In the genomic region with DNA sequence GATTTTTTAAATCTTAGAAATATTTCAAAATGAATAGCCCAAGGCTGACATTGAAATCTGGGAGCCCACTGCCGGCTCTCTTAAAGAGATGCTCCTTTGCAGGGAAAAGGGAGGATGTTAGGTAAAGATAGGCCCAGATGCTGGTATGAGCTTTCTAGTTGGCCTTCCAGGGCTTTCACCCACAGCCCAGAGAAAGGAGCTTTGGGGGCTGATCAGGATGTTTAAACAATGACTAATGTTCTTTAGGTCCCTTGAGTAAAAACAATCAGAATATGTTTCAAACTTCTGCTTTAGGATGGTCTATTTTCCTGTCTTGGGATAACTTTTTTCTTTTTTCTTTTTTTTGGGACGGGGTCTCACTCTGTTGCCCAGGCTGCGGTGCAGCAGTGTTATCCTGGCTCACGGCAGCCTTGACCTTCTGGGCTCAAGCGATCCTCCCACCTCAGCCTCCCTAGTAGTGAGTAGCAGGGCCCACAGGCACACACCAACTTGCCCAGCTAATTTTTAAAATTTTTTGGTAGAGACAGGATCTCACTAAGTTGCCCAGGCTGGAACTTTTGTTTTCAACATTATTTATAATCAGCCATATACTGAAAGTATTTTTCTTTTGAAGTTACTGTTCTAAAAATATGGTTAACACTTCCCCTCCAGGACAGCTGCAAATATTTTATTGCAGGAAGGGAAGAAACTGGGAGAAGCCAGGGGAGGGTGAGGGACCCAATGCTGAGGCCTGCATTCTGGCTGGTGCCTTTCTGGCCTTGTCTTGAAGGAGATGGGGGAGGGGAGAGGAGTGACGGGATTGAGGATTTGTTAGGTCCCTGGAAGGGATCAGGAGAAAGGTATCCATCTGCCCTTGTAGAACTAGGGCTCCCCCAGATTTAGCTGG, we compare ENCODE assay signal across 17 cellular contexts.
A peak's percentile ranks its signal among the peaks of the same experiment; 100 is the strongest.
DNase-seq lines count a peak whose midpoint lies in the region; ATAC-seq and TF ChIP-seq lines count a peak whose summit lies in the region.
"Had no signal": no experiment of that assay in that cellular context is flagged by ENCODE, and none has a peak within 500 bp of the region (broad histone marks: within the 10 kb centered on the region; RNA-seq: fewer than 3 reads in every experiment).

No MANE protein-coding gene starts in this region.

- H3K27me3 ChIP-seq in Caco-2 (replicated peaks; ENCODE audit: control insufficient read depth, insufficient read depth, low read length) = no peaks in the 10 kb centered on the region
- no peaks in the 10 kb centered on the region for H3K27me3 ChIP-seq in neural cell (ENCODE audit: insufficient read depth, low read depth, low read length)
- H3K27me3 ChIP-seq: ovary, SJCRH30 had no signal

- no peak for ATAC-seq in effector memory CD8-positive, alpha-beta T cell (replicated peaks)
- ATAC-seq in natural killer cell = no peak
- ATAC-seq: GM12878 had no signal

- CTCF ChIA-PET in Caco-2 (lab: Charles Lee) = interaction anchor here (0.6 to 1.8 kb wide), 2 partner anchors 30 to 44 kb away, joined by 3 to 11 read pairs; no protein-coding TSS in a partner anchor
- CTCF ChIA-PET in activated CD4-positive, alpha-beta T cell treated with anti-CD3 and anti-CD28 coated beads, Interleukin-2, amount 10 ng/mL, durations not matched to agents 7 days and 5 days (lab: Charles Lee) = no interaction called here

- no peak for TF ChIP-seq CTCF in Caco-2 (IDR thresholded peaks at IDR 0.05; ENCODE audit: insufficient read depth in 1 of 2, low read depth in 1 of 2, low read length in 1 of 2, severe bottlenecking in 1 of 2, unreplicated experiment in 1 of 2)
- TF ChIP-seq CTCF in neural cell (IDR thresholded peaks at IDR 0.05; ENCODE audit: poor library complexity, severe bottlenecking) = no peak
- no peak for TF ChIP-seq CTCF in natural killer cell (IDR thresholded peaks at IDR 0.05)

- H3K36me3 Mint-ChIP-seq in Caco-2 (ENCODE audit: insufficient read depth, unreplicated experiment) = peaks cover 5% of the 10 kb centered on the region
- H3K36me3 Mint-ChIP-seq in effector memory CD8-positive, alpha-beta T cell (ENCODE audit: insufficient read depth) = no peaks in the 10 kb centered on the region
- no peaks in the 10 kb centered on the region for H3K36me3 Mint-ChIP-seq in T-helper 2 cell treated with Interferon-gamma antibody and Interleukin-4, amounts not matched to agents 5 μg/mL and 100 μg/mL, for 36 hours (ENCODE audit: low read depth)
- peaks cover 2% of the 10 kb centered on the region for H3K36me3 Mint-ChIP-seq in activated CD4-positive, alpha-beta T cell treated with anti-CD3 and anti-CD28 coated beads, Interleukin-2, amount 10 ng/mL, durations not matched to agents 7 days and 5 days (ENCODE audit: low read depth)
- no peaks in the 10 kb centered on the region for H3K36me3 Mint-ChIP-seq in natural killer cell
- H3K36me3 Mint-ChIP-seq: CD14-positive monocyte had no signal

- H3K27ac Mint-ChIP-seq in Caco-2 (ENCODE audit: unreplicated experiment) (peak overlapping the region; percentile 75), natural killer cell (peak overlapping the region in 1 of 2 donors; percentile 5)
- peak overlapping the region; percentile 8 to 69 for H3K27ac Mint-ChIP-seq in effector memory CD8-positive, alpha-beta T cell
- H3K27ac Mint-ChIP-seq in T-helper 2 cell treated with Interferon-gamma antibody and Interleukin-4, amounts not matched to agents 5 μg/mL and 100 μg/mL, for 36 hours = no peak overlapping the region
- H3K27ac Mint-ChIP-seq in activated CD4-positive, alpha-beta T cell treated with anti-CD3 and anti-CD28 coated beads, Interleukin-2, amount 10 ng/mL, durations not matched to agents 7 days and 5 days = no peak overlapping the region
- H3K27ac Mint-ChIP-seq: activated naive CD4-positive, alpha-beta T cell treated with anti-CD3 and anti-CD28 coated beads for 36 hours had no signal

- no peak overlapping the region for H3K9ac ChIP-seq in neural cell (ENCODE audit: low read length)

- H3K4me1 ChIP-seq in Caco-2 = peaks cover 26% of the 10 kb centered on the region
- H3K4me1 ChIP-seq: SJCRH30 had no signal

- POLR2A ChIA-PET in Caco-2 (lab: Charles Lee) = interaction anchor here (0.5 kb wide), 1 partner anchor 8 kb away, joined by 4 read pairs; no protein-coding TSS in a partner anchor
- POLR2A ChIA-PET in activated CD4-positive, alpha-beta T cell treated with anti-CD3 and anti-CD28 coated beads, Interleukin-2, amount 10 ng/mL, durations not matched to agents 7 days and 5 days (lab: Charles Lee) = no interaction called here

- H3K4me1 Mint-ChIP-seq in Caco-2 (ENCODE audit: low read depth, unreplicated experiment) = peaks cover 17% of the 10 kb centered on the region
- peaks cover 14 to 21% of the 10 kb centered on the region in 2 donors for H3K4me1 Mint-ChIP-seq in effector memory CD8-positive, alpha-beta T cell (ENCODE audit: low read depth in 2 of 2)
- H3K4me1 Mint-ChIP-seq in T-helper 2 cell treated with Interferon-gamma antibody and Interleukin-4, amounts not matched to agents 5 μg/mL and 100 μg/mL, for 36 hours (ENCODE audit: low read depth) = peaks cover 51% of the 10 kb centered on the region
- peaks cover 56% of the 10 kb centered on the region for H3K4me1 Mint-ChIP-seq in activated CD4-positive, alpha-beta T cell treated with anti-CD3 and anti-CD28 coated beads, Interleukin-2, amount 10 ng/mL, durations not matched to agents 7 days and 5 days
- H3K4me1 Mint-ChIP-seq in natural killer cell = peaks cover 20 to 30% of the 10 kb centered on the region in 2 donors

- H3K36me3 ChIP-seq in Caco-2 (ENCODE audit: control insufficient read depth, insufficient read depth, low read length) = no peaks in the 10 kb centered on the region
- no peaks in the 10 kb centered on the region for H3K36me3 ChIP-seq in neural cell (ENCODE audit: insufficient read depth, low read length)
- H3K36me3 ChIP-seq: ovary, SJCRH30 had no signal

- no peaks in the 10 kb centered on the region for H3K9me2 ChIP-seq in neural cell (ENCODE audit: insufficient read depth, low read length)

- no peak overlapping the region for H2AFZ ChIP-seq in neural cell (ENCODE audit: low read depth, low read length)

- no peak for TF ChIP-seq RAD21 in neural cell (conservative IDR thresholded peaks at IDR 0.05)

- peak overlapping the region; percentile 42 for H3K4me3 ChIP-seq in Caco-2 (ENCODE audit: low read depth, low read length)
- H3K4me3 ChIP-seq in neural cell (ENCODE audit: low read length) = peak overlapping the region; percentile 61
- H3K4me3 ChIP-seq: GM12878, ovary, SJCRH30 had no signal

- H3F3A ChIP-seq in neural cell (ENCODE audit: insufficient read depth, low read length, poor library complexity, severe bottlenecking) = no peaks in the 10 kb centered on the region

- no peak overlapping the region for H3K27ac ChIP-seq in neural cell (ENCODE audit: low read length)
- H3K27ac ChIP-seq: ovary, SJCRH30 had no signal

- intact Hi-C loops in Caco-2 (cut with micrococcal nuclease; ENCODE audit: unreplicated experiment) (no loop called here), natural killer cell (cut with micrococcal nuclease) (no loop called here)

- H3K79me2 ChIP-seq in neural cell (replicated peaks; ENCODE audit: insufficient read depth, low read length) = peaks cover 43% of the 10 kb centered on the region

- no peaks in the 10 kb centered on the region for H3K27me3 Mint-ChIP-seq in Caco-2 (ENCODE audit: insufficient read depth, unreplicated experiment)
- no peaks in the 10 kb centered on the region for H3K27me3 Mint-ChIP-seq in effector memory CD8-positive, alpha-beta T cell
- H3K27me3 Mint-ChIP-seq in T-helper 2 cell treated with Interferon-gamma antibody and Interleukin-4, amounts not matched to agents 5 μg/mL and 100 μg/mL, for 36 hours (ENCODE audit: low read depth) = no peaks in the 10 kb centered on the region
- no peaks in the 10 kb centered on the region for H3K27me3 Mint-ChIP-seq in activated CD4-positive, alpha-beta T cell treated with anti-CD3 and anti-CD28 coated beads, Interleukin-2, amount 10 ng/mL, durations not matched to agents 7 days and 5 days
- no peaks in the 10 kb centered on the region for H3K27me3 Mint-ChIP-seq in natural killer cell (ENCODE audit: low read depth in 2 of 2)
- H3K27me3 Mint-ChIP-seq: IgD-negative memory B cell had no signal

- peak overlapping the region; percentile 89 for H3K4me2 ChIP-seq in neural cell (ENCODE audit: low read length)

- H3K9me3 Mint-ChIP-seq in Caco-2 (ENCODE audit: unreplicated experiment) (no peaks in the 10 kb centered on the region), natural killer cell (no peaks in the 10 kb centered on the region)
- H3K9me3 Mint-ChIP-seq in effector memory CD8-positive, alpha-beta T cell = no peaks in the 10 kb centered on the region
- no peaks in the 10 kb centered on the region for H3K9me3 Mint-ChIP-seq in T-helper 2 cell treated with Interferon-gamma antibody and Interleukin-4, amounts not matched to agents 5 μg/mL and 100 μg/mL, for 36 hours
- no peaks in the 10 kb centered on the region for H3K9me3 Mint-ChIP-seq in activated CD4-positive, alpha-beta T cell treated with anti-CD3 and anti-CD28 coated beads, Interleukin-2, amount 10 ng/mL, durations not matched to agents 7 days and 5 days
- H3K9me3 Mint-ChIP-seq: activated naive CD4-positive, alpha-beta T cell treated with anti-CD3 and anti-CD28 coated beads for 36 hours; CD14-positive monocyte; IgD-negative memory B cell had no signal

- DNase-seq in Caco-2 (no peak), M059J (ENCODE audit: low read depth) (peak; percentile 20), DMS 273 (lab: John Stamatoyannopoulos, UW; ENCODE audit: unreplicated experiment) (no peak), natural killer cell (no peak)
- DNase-seq in effector memory CD8-positive, alpha-beta T cell = no peak
- no peak for DNase-seq in T-helper 2 cell treated with Interferon-gamma antibody and Interleukin-4, amounts not matched to agents 5 μg/mL and 100 μg/mL, for 36 hours (ENCODE audit: low spot score)
- DNase-seq in activated CD4-positive, alpha-beta T cell treated with anti-CD3 and anti-CD28 coated beads, Interleukin-2, amount 10 ng/mL, durations not matched to agents 7 days and 5 days = no peak
- DNase-seq: activated CD4-positive, alpha-beta T cell treated with anti-CD3 and anti-CD28 coated beads for 48 hours; activated naive CD4-positive, alpha-beta T cell treated with anti-CD3 and anti-CD28 coated beads for 36 hours; effector CD4-positive, alpha-beta T cell; NCI-H2171 treated with DMSO at 0.1 percent for 48 hours; ovary; SJCRH30 had no signal

- TF ChIP-seq EP300 in neural cell (conservative IDR thresholded peaks at IDR 0.05; ENCODE audit: poor library complexity, severe bottlenecking) = no peak

- no TSS peak for BruUV-seq in Caco-2 (replicated peaks; lab: Mats Ljungman, UMichigan)

- H3K9me3 ChIP-seq in Caco-2 = no peaks in the 10 kb centered on the region
- no peaks in the 10 kb centered on the region for H3K9me3 ChIP-seq in neural cell (ENCODE audit: low read length)
- H3K9me3 ChIP-seq: ovary, SJCRH30 had no signal

- no peaks in the 10 kb centered on the region for H4K20me1 ChIP-seq in neural cell (ENCODE audit: insufficient read depth)

- H3K4me3 Mint-ChIP-seq in Caco-2 (ENCODE audit: unreplicated experiment) (peak overlapping the region; percentile 80), natural killer cell (no peak overlapping the region)
- no peak overlapping the region for H3K4me3 Mint-ChIP-seq in effector memory CD8-positive, alpha-beta T cell
- no peak overlapping the region for H3K4me3 Mint-ChIP-seq in T-helper 2 cell treated with Interferon-gamma antibody and Interleukin-4, amounts not matched to agents 5 μg/mL and 100 μg/mL, for 36 hours
- no peak overlapping the region for H3K4me3 Mint-ChIP-seq in activated CD4-positive, alpha-beta T cell treated with anti-CD3 and anti-CD28 coated beads, Interleukin-2, amount 10 ng/mL, durations not matched to agents 7 days and 5 days
- H3K4me3 Mint-ChIP-seq: CD14-positive monocyte had no signal

Comparison
In these comparisons a context has a peak if more than half of its experiments do, and no peak if none do; other contexts are left out.
1. H3K27ac Mint-ChIP-seq: peak in Caco-2 (single experiment) and effector memory CD8-positive, alpha-beta T cell (2 of 2); none in T-helper 2 cell treated with Interferon-gamma antibody and Interleukin-4, amounts not matched to agents 5 μg/mL and 100 μg/mL, for 36 hours (single experiment) and activated CD4-positive, alpha-beta T cell treated with anti-CD3 and anti-CD28 coated beads, Interleukin-2, amount 10 ng/mL, durations not matched to agents 7 days and 5 days (single experiment).